ENCODE assay signal across 1 cellular context in the genomic region with DNA sequence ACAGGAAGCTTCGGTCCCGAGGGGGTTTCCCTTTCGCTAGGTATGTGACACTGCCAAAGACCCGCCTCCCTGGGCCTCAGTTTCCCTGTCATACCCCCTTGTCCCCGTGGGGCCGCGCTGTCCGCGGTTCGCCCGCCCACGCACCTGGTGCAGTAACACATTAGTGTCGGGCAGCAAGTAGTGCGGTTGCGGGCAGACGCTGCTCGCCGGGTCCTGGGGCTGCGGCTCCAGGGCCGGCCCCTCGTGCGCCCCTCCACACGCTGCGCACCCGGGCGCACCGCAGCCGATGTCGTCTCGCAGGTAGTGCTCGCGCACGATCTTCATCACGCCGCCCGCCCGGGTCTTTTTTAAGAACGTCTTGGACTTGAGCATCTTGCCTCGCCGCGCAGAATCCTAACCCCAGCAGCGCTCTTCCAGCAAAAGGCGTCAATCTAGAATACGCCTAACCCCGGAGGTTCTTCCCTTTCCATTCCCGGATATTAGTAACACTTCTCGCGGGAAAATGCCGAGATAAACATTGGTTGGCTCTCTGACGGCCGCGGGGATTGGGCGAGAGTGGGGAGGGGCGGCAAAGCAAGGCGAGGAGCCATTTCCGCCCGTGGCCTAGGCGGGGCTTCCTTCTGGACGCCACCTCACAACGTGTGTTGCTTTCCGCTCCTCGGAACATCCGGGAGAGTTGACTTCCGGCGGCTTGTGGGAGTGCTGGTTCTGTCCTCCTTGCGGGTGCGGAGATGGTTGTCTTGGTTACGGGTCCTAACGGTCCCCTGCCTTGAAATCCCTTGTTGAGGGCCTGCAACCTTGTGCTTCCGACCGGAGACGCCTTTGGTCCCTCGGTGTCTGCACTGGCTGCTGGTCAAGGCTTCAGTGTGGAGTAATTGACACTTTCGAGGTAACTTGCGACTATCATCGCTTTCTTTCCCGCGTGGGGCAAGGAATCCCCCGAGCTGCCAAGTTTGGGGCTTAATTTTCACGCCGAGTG.
TF ChIP-seq lines count a peak whose summit lies in the region.

Gene DIS3, minus strand, starts transcription at position 440 of the 979 bp plus-strand sequence. Its CDS starts 68 bp downstream, at position 372.
A gene with protein sequence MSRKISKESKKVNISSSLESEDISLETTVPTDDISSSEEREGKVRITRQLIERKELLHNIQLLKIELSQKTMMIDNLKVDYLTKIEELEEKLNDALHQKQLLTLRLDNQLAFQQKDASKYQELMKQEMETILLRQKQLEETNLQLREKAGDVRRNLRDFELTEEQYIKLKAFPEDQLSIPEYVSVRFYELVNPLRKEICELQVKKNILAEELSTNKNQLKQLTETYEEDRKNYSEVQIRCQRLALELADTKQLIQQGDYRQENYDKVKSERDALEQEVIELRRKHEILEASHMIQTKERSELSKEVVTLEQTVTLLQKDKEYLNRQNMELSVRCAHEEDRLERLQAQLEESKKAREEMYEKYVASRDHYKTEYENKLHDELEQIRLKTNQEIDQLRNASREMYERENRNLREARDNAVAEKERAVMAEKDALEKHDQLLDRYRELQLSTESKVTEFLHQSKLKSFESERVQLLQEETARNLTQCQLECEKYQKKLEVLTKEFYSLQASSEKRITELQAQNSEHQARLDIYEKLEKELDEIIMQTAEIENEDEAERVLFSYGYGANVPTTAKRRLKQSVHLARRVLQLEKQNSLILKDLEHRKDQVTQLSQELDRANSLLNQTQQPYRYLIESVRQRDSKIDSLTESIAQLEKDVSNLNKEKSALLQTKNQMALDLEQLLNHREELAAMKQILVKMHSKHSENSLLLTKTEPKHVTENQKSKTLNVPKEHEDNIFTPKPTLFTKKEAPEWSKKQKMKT (plus strand): TSS at position 673 of the 979 bp plus-strand sequence. CDS start 1,337 bp downstream, outside the sequence.

TF ChIP-seq in HEK293, 187 proteins besides CTCF, POLR2A, EP300 and RAD21 (continued from another document and continues in another):
- TF ChIP-seq, protein P1, sequence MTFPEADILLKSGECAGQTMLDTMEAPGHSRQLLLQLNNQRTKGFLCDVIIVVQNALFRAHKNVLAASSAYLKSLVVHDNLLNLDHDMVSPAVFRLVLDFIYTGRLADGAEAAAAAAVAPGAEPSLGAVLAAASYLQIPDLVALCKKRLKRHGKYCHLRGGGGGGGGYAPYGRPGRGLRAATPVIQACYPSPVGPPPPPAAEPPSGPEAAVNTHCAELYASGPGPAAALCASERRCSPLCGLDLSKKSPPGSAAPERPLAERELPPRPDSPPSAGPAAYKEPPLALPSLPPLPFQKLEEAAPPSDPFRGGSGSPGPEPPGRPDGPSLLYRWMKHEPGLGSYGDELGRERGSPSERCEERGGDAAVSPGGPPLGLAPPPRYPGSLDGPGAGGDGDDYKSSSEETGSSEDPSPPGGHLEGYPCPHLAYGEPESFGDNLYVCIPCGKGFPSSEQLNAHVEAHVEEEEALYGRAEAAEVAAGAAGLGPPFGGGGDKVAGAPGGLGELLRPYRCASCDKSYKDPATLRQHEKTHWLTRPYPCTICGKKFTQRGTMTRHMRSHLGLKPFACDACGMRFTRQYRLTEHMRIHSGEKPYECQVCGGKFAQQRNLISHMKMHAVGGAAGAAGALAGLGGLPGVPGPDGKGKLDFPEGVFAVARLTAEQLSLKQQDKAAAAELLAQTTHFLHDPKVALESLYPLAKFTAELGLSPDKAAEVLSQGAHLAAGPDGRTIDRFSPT (tag by site-specific recombination; IDR thresholded peaks at IDR 0.05), result no peak
- TF ChIP-seq KLF8 (tag by site-specific recombination; IDR thresholded peaks at IDR 0.05) (no peak), ZNF623 (tag by site-specific recombination; IDR thresholded peaks at IDR 0.05) (no peak), ZNF704 (tag by site-specific recombination; IDR thresholded peaks at IDR 0.05) (no peak), ZEB2 (tag by site-specific recombination; IDR thresholded peaks at IDR 0.05) (no peak), ZNF561 (tag by site-specific recombination; IDR thresholded peaks at IDR 0.05; ENCODE audit: borderline replicate concordance) (peak; percentile 67; the same call in 1 of the 2 replicates), ZNF571 (tag by site-specific recombination; IDR thresholded peaks at IDR 0.05) (no peak), ZNF138 (tag by site-specific recombination; IDR thresholded peaks at IDR 0.05; ENCODE audit: borderline replicate concordance) (no peak), GLIS2 (tag by site-specific recombination; IDR thresholded peaks at IDR 0.05) (peak; percentile 18; the same call in 1 of the 2 replicates), ZNF76 (tag by site-specific recombination; IDR thresholded peaks at IDR 0.05; ENCODE audit: borderline replicate concordance, low read depth) (no peak; the same call in 1 of the 2 replicates), ZNF830 (tag by site-specific recombination; IDR thresholded peaks at IDR 0.05; ENCODE audit: low read depth) (no peak), ZNF473 (tag by site-specific recombination; IDR thresholded peaks at IDR 0.05) (no peak), ZNF404 (tag by site-specific recombination; IDR thresholded peaks at IDR 0.05) (no peak), ZBTB26 (tag by site-specific recombination; optimal IDR thresholded peaks at IDR 0.05) (peak; percentile 25), ZNF791 (tag by site-specific recombination; IDR thresholded peaks at IDR 0.05) (no peak), TSHZ1 (tag by site-specific recombination; IDR thresholded peaks at IDR 0.05; ENCODE audit: borderline replicate concordance) (no peak), ZNF660 (tag by site-specific recombination; IDR thresholded peaks at IDR 0.05) (0 out of 2 replicates have a peak, but pooled peaks have one; percentile 17), GLI2 (tag by site-specific recombination; IDR thresholded peaks at IDR 0.05; ENCODE audit: borderline replicate concordance, low read depth) (no peak), ZNF223 (tag by site-specific recombination; IDR thresholded peaks at IDR 0.05) (no peak), ZNF157 (tag by site-specific recombination; IDR thresholded peaks at IDR 0.05) (no peak), SP7 (tag by site-specific recombination; IDR thresholded peaks at IDR 0.05) (0 out of 2 replicates have a peak, but pooled peaks have one; percentile 29), HOXA7 (CRISPR knock-in tag; IDR thresholded peaks at IDR 0.05; ENCODE audit: borderline replicate concordance) (no peak), ZBTB17 (tag by site-specific recombination; IDR thresholded peaks at IDR 0.05) (peak; percentile 72), ZNF121 (tag by site-specific recombination; IDR thresholded peaks at IDR 0.05) (no peak), ZIC2 (tag by site-specific recombination; IDR thresholded peaks at IDR 0.05) (no peak), SP3 (tag by site-specific recombination; IDR thresholded peaks at IDR 0.05) (peak; percentile 66), RBAK (tag by site-specific recombination; IDR thresholded peaks at IDR 0.05) (no peak), ZNF214 (tag by site-specific recombination; IDR thresholded peaks at IDR 0.05; ENCODE audit: borderline replicate concordance) (no peak)
- TF ChIP-seq, protein P2, sequence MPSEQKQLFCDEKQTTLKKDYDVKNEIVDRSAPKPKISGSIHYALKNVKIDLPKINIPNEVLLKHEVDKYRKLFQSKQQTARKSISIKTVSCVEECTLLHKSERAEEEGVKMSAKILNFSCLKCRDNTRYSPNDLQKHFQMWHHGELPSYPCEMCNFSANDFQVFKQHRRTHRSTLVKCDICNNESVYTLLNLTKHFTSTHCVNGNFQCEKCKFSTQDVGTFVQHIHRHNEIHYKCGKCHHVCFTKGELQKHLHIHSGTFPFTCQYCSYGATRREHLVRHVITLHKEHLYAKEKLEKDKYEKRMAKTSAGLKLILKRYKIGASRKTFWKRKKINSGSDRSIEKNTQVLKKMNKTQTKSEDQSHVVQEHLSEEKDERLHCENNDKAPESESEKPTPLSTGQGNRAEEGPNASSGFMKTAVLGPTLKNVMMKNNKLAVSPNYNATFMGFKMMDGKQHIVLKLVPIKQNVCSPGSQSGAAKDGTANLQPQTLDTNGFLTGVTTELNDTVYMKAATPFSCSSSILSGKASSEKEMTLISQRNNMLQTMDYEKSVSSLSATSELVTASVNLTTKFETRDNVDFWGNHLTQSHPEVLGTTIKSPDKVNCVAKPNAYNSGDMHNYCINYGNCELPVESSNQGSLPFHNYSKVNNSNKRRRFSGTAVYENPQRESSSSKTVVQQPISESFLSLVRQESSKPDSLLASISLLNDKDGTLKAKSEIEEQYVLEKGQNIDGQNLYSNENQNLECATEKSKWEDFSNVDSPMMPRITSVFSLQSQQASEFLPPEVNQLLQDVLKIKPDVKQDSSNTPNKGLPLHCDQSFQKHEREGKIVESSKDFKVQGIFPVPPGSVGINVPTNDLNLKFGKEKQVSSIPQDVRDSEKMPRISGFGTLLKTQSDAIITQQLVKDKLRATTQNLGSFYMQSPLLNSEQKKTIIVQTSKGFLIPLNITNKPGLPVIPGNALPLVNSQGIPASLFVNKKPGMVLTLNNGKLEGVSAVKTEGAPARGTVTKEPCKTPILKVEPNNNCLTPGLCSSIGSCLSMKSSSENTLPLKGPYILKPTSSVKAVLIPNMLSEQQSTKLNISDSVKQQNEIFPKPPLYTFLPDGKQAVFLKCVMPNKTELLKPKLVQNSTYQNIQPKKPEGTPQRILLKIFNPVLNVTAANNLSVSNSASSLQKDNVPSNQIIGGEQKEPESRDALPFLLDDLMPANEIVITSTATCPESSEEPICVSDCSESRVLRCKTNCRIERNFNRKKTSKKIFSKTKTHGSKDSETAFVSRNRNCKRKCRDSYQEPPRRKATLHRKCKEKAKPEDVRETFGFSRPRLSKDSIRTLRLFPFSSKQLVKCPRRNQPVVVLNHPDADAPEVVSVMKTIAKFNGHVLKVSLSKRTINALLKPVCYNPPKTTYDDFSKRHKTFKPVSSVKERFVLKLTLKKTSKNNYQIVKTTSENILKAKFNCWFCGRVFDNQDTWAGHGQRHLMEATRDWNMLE (tag by site-specific recombination; conservative IDR thresholded peaks at IDR 0.05; ENCODE audit: low read depth), result peak; percentile 87
- TF ChIP-seq, protein P3, sequence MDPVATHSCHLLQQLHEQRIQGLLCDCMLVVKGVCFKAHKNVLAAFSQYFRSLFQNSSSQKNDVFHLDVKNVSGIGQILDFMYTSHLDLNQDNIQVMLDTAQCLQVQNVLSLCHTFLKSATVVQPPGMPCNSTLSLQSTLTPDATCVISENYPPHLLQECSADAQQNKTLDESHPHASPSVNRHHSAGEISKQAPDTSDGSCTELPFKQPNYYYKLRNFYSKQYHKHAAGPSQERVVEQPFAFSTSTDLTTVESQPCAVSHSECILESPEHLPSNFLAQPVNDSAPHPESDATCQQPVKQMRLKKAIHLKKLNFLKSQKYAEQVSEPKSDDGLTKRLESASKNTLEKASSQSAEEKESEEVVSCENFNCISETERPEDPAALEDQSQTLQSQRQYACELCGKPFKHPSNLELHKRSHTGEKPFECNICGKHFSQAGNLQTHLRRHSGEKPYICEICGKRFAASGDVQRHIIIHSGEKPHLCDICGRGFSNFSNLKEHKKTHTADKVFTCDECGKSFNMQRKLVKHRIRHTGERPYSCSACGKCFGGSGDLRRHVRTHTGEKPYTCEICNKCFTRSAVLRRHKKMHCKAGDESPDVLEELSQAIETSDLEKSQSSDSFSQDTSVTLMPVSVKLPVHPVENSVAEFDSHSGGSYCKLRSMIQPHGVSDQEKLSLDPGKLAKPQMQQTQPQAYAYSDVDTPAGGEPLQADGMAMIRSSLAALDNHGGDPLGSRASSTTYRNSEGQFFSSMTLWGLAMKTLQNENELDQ (tag by site-specific recombination; IDR thresholded peaks at IDR 0.05; ENCODE audit: low read depth), result no peak
- TF ChIP-seq, protein P4, sequence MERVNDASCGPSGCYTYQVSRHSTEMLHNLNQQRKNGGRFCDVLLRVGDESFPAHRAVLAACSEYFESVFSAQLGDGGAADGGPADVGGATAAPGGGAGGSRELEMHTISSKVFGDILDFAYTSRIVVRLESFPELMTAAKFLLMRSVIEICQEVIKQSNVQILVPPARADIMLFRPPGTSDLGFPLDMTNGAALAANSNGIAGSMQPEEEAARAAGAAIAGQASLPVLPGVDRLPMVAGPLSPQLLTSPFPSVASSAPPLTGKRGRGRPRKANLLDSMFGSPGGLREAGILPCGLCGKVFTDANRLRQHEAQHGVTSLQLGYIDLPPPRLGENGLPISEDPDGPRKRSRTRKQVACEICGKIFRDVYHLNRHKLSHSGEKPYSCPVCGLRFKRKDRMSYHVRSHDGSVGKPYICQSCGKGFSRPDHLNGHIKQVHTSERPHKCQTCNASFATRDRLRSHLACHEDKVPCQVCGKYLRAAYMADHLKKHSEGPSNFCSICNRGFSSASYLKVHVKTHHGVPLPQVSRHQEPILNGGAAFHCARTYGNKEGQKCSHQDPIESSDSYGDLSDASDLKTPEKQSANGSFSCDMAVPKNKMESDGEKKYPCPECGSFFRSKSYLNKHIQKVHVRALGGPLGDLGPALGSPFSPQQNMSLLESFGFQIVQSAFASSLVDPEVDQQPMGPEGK (tag by site-specific recombination; IDR thresholded peaks at IDR 0.05), result no peak
